11 cellular contexts compared by ENCODE assay signal in the genomic region with DNA sequence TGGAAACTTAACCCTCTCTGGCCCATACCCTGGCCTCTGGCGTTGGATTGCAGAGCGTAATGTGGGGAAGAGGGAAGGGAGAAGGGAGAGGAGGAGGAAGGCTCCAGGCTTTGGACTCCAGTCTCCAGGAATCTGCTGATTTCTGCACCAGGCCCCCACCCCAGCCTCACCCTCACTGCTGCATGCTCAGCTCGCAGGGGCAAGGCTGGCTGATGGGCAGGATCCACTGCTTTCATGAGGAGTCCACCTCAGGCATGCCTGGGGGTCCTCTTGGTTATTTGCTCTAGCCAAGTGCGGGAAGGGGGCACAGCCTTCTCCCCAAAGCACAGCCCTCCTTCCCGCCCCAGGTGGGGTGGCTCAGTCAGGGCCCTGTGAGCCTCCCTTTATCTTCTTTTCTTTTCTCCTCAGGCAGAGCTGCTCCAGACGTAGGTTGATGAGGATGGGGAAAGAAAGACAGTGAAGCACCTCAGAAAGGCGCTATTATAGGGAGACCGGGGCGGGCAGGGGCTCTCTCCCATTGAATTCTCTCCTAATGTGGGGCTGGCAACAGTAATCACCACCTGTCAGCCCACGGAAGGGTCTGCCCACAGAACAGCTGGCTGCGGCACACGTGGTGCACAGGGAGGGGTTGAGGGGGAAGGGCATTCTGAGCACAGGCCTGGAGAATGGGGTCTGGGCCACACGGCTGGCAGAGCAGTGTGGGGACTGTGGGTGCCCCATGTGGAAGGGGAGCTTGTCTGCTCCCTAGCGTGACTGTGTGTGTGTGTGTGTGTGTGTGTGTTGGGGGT. TPM values are rescaled to one million over a fixed set of nuclear protein-coding genes. Genes with fewer than 3 reads are reported as not detected.
A peak's percentile ranks its signal among the peaks of the same experiment; 100 is the strongest.
DNase-seq lines count a peak whose midpoint lies in the region; ATAC-seq and TF ChIP-seq lines count a peak whose summit lies in the region.
"Had no signal": no experiment of that assay in that cellular context is flagged by ENCODE, and none has a peak within 500 bp of the region (broad histone marks: within the 10 kb centered on the region; RNA-seq: fewer than 3 reads in every experiment).

No MANE protein-coding gene starts in this region.

- TF ChIP-seq CTCF in AG04449 (IDR thresholded peaks at IDR 0.05; ENCODE audit: insufficient read depth, low read length, missing control alignments) = no peak

- H2BK12ac ChIP-seq in trophoblast cell (ENCODE audit: low read length) = peak overlapping the region; percentile 70

- peak overlapping the region; percentile 54 for H2BK5ac ChIP-seq in trophoblast cell (ENCODE audit: low read depth, low read length, poor library complexity)

- H4K8ac ChIP-seq in trophoblast cell (ENCODE audit: low read depth, low read length) = peak overlapping the region; percentile 67

- H3K79me2 ChIP-seq in trophoblast cell (ENCODE audit: control insufficient read depth, insufficient read depth, low read length, poor library complexity) = peaks cover 24% of the 10 kb centered on the region

- no peak overlapping the region for H3K23ac ChIP-seq in trophoblast cell (ENCODE audit: low read length)

- POLR2A ChIA-PET in AG04449 (lab: Yijun Ruan, JAX) = interaction anchor here (0.6 kb wide), 1 partner anchor 116 kb away, joined by 3 read pairs; no protein-coding TSS in a partner anchor

- CTCF ChIA-PET in AG04449 (lab: Yijun Ruan, JAX) = interaction anchor here (1.1 to 12.2 kb wide), 2 partner anchors 300 to 363 kb away, joined by 3 to 238 read pairs; no protein-coding TSS in a partner anchor

- peak overlapping the region; percentile 86 for H4K91ac ChIP-seq in trophoblast cell (ENCODE audit: low read depth, low read length)

- H3K14ac ChIP-seq in trophoblast cell (ENCODE audit: low read length) = peak overlapping the region; percentile 47

- H3K4me1 ChIP-seq in esophagus (ENCODE audit: control insufficient read depth in 2 of 2, insufficient read depth in 2 of 2, low read length in 1 of 2) = peaks cover 3 to 5% of the 10 kb centered on the region in 2 donors
- peaks cover 37 to 40% of the 10 kb centered on the region in 2 experiments for H3K4me1 ChIP-seq in trophoblast cell (ENCODE audit: control insufficient read depth in 1 of 2, insufficient read depth in 2 of 2, low read length in 2 of 2)

- H2AK5ac ChIP-seq in trophoblast cell (ENCODE audit: low read length) = peak overlapping the region; percentile 84

- DNase-seq in AG04449 (ENCODE audit: low read depth, low spot score) = no peak
- DNase-seq in NCI-H1694 treated with DMSO at 0.1 percent for 48 hours (lab: John Stamatoyannopoulos, UW) = peak; percentile 71
- no peak for DNase-seq in trophoblast cell
- no peak for DNase-seq in stimulated activated CD4-positive, alpha-beta T cell treated with anti-CD3 and anti-CD28 coated beads, Interleukin-4, amount 100 ng/mL, for 4 hours
- DNase-seq in OCI-M2 (lab: John Stamatoyannopoulos, UW; ENCODE audit: unreplicated experiment) = no peak
- DNase-seq: activated T-cell treated with anti-CD3 and anti-CD28 coated beads for 4 hours; CD8-positive, alpha-beta memory T cell; central memory CD4-positive, alpha-beta T cell had no signal

- ATAC-seq in GM18517 (IDR thresholded peaks at IDR 0.05; ENCODE audit: unreplicated experiment) = no peak
- no peak for ATAC-seq in HG02623 (IDR thresholded peaks at IDR 0.05; ENCODE audit: unreplicated experiment)

- peak overlapping the region; percentile 42 for H2AFZ ChIP-seq in trophoblast cell (ENCODE audit: insufficient read depth, low read length, poor library complexity)

- H4K12ac ChIP-seq in trophoblast cell (ENCODE audit: low read depth, low read length) = no peak overlapping the region

- peak overlapping the region; percentile 3 for H3K4ac ChIP-seq in trophoblast cell (ENCODE audit: low read depth, low read length)

- H3K9ac ChIP-seq in trophoblast cell (ENCODE audit: low read length) = no peak overlapping the region

- H3K9me3 ChIP-seq in esophagus (ENCODE audit: control insufficient read depth in 2 of 2, insufficient read depth in 1 of 2, low read depth in 1 of 2, low read length in 1 of 2) = no peaks in the 10 kb centered on the region
- peaks cover 8% of the 10 kb centered on the region for H3K9me3 ChIP-seq in trophoblast cell (ENCODE audit: insufficient read depth, low read depth, low read length)

- no peaks in the 10 kb centered on the region for H3K27me3 ChIP-seq in esophagus (ENCODE audit: control insufficient read depth in 1 of 2, insufficient read depth in 2 of 2, low read length in 2 of 2)
- no peaks in the 10 kb centered on the region for H3K27me3 ChIP-seq in trophoblast cell (ENCODE audit: insufficient read depth, low read length)

- peaks cover 38% of the 10 kb centered on the region for H3K79me1 ChIP-seq in trophoblast cell (ENCODE audit: low read length)

- H3K4me3 ChIP-seq in AG04449 (ENCODE audit: low read depth, low read length) = peak overlapping the region; percentile 47
- H3K4me3 ChIP-seq in esophagus (ENCODE audit: low read depth in 1 of 2, low read length in 2 of 2) = no peak overlapping the region
- H3K4me3 ChIP-seq in trophoblast cell (ENCODE audit: low read depth, low read length) = no peak overlapping the region

- H3K36me3 ChIP-seq in esophagus (ENCODE audit: control insufficient read depth in 2 of 2, insufficient read depth in 2 of 2, low read length in 1 of 2) (no peaks in the 10 kb centered on the region), trophoblast cell (ENCODE audit: control insufficient read depth in 1 of 2, insufficient read depth in 2 of 2, low read length in 2 of 2) (peaks cover 3 to 4% of the 10 kb centered on the region in 2 experiments)

- peak overlapping the region; percentile 35 for H3K4me2 ChIP-seq in trophoblast cell (ENCODE audit: low read length)

- peak overlapping the region; percentile 44 for H3K18ac ChIP-seq in trophoblast cell (ENCODE audit: low read length)

- H2BK120ac ChIP-seq in trophoblast cell (ENCODE audit: insufficient read depth, low read length, poor library complexity) = peak overlapping the region; percentile 28

- 66 to 69% methylated on average over 13 to 14 of the region's 14 CpGs for WGBS in esophagus, 2 donors
- WGBS in trophoblast cell (ENCODE audit: extremely low coverage, insufficient coverage, insufficient read length) = no CpG with 5 or more reads among the region's 14 CpGs

- H3K27ac ChIP-seq in esophagus (ENCODE audit: low read depth in 2 of 2, low read length in 1 of 2) (peak overlapping the region; percentile 51 to 63), trophoblast cell (ENCODE audit: low read depth, low read length) (peak overlapping the region; percentile 86)

RNA-seq across cellular contexts. Expression of a gene that starts 3.9 kb away (rescaled TPM):
- 1 to 10 TPM; 4.7 to 6.7 TPM for polyA plus RNA-seq in esophagus
- polyA plus RNA-seq in trophoblast cell (2013) = 142 and 148 TPM in 2 replicates
- polyA plus RNA-seq: CD8-positive, alpha-beta memory T cell had no signal

RNA-seq across cellular contexts. Expression of a gene that starts 54.0 kb away (rescaled TPM):
- 10 to 100 TPM; 10.8 to 14.5 TPM for polyA plus RNA-seq in esophagus
- 20.6 and 22.0 TPM in 2 replicates for polyA plus RNA-seq in trophoblast cell (2013)
